8 cellular contexts compared by ENCODE assay signal in the genomic region with DNA sequence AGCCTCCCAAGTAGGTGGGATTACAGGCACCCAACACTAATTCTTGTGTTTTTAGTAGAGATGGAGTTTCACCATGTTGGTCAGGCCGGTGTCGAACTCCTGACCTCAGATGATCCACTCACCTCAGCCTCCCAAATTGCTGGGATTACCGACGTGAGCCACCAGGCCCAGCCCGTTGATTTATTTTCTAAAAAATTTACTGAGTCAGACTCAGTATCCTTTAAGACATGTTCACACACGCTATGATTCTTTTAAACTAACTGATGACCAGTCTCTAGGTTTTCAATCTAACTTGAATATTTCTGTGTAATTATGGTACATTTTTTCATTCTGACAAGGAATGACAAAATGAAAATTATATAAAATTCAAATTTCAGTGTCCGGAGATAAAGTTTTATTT.
"Had no signal": no experiment of that assay in that cellular context is flagged by ENCODE, and none has a peak within 500 bp of the region (broad histone marks: within the 10 kb centered on the region; RNA-seq: fewer than 3 reads in every experiment).

No MANE protein-coding gene starts in this region.

- ATAC-seq: GM12878 had no signal

- FAIRE-seq: G401.6, GM12878, GM12891, GM12892, GM18507, GM19239 had no signal

- H3K4me3 ChIP-seq: GM12878 had no signal

- DNase-seq: GDM1, GF-D8 had no signal
